Comparison of ENCODE assay signal across 8 cellular contexts in genomic region chr14:23631702-23632460, GRCh38. TPM values are rescaled to one million over a fixed set of nuclear protein-coding genes. Genes with fewer than 3 reads are reported as not detected.
DNase-seq lines count a peak whose midpoint lies in the region; ATAC-seq, FAIRE-seq and TF ChIP-seq lines count a peak whose summit lies in the region.

No MANE protein-coding gene starts in this region.

- peak; percentile 71 for FAIRE-seq in GM19239 (lab: Jason Lieb, UNC)

- H3F3A ChIP-seq in neural progenitor cell (ENCODE audit: low read depth), result no peaks in the 10 kb centered on the region

- no peak overlapping the region for H3K4me3 ChIP-seq in IMR-90 (ENCODE audit: insufficient read depth, low read depth, low read length)
- H3K4me3 ChIP-seq in fibroblast of the aortic adventitia (ENCODE audit: low read depth, low read length), result peak overlapping the region; percentile 2
- no peak overlapping the region for H3K4me3 ChIP-seq in neural progenitor cell

- H3K56ac ChIP-seq in IMR-90 (ENCODE audit: extremely low read depth, insufficient read depth, low read length), result no peak overlapping the region

- peak; percentile 95 for ATAC-seq in IMR-90 (ENCODE audit: low read depth)
- ATAC-seq in activated T-helper 17 cell treated with anti-CD3 and anti-CD28 coated beads, Interleukin-2, amount 50 U/mL, for 72 hours (replicated peaks), result peak; percentile 83
- peak; percentile 53 for ATAC-seq in stimulated activated naive CD8-positive, alpha-beta T cell treated with anti-CD3 and anti-CD28 coated beads, Interleukin-15, Interleukin-2, amounts not matched to agents 100 U/mL and 50 U/mL, for 24 hours

- no peaks in the 10 kb centered on the region for H3K9me3 ChIP-seq in IMR-90 (ENCODE audit: control insufficient read depth, insufficient read depth, low read length)
- H3K9me3 ChIP-seq in neural progenitor cell (ENCODE audit: low read depth), result no peaks in the 10 kb centered on the region

- no peaks in the 10 kb centered on the region for H3K79me2 ChIP-seq in neural progenitor cell (ENCODE audit: low read depth)

- H2BK120ac ChIP-seq in IMR-90 (ENCODE audit: low read depth, low read length), result no peak overlapping the region; the same call in 1 of the 2 replicates

- dilution Hi-C loops in IMR-90 (cut with HindIII; ENCODE audit: low sequenced_read_pairs, unreplicated experiment), result no loop called here

- no peak overlapping the region for H3K23ac ChIP-seq in IMR-90 (ENCODE audit: low read depth, low read length)

- TF ChIP-seq CTCF in IMR-90 (conservative IDR thresholded peaks at IDR 0.05; ENCODE audit: low read depth, low read length) (peak; percentile 85), fibroblast of the aortic adventitia (IDR thresholded peaks at IDR 0.05; ENCODE audit: insufficient read depth, low read length) (peak; percentile 96), neural progenitor cell (IDR thresholded peaks at IDR 0.05) (peak; percentile 98)

- H3K4ac ChIP-seq in IMR-90 (ENCODE audit: low read depth, low read length), result no peak overlapping the region

- H2BK15ac ChIP-seq in IMR-90 (ENCODE audit: low read depth, low read length), result no peak overlapping the region

- peak; percentile 91 for DNase-seq in AG20443 (ENCODE audit: low spot score)
- DNase-seq in GM19239 (ENCODE audit: insufficient read length, low spot score), result peak; percentile 77
- peak; percentile 75 for DNase-seq in IMR-90
- DNase-seq in RKO (ENCODE audit: low spot score), result peak; percentile 71
- peak; percentile 88 for DNase-seq in fibroblast of the aortic adventitia (ENCODE audit: low read depth)
- DNase-seq in neural progenitor cell (ENCODE audit: low spot score), result peak; percentile 84
- peak; percentile 81 for DNase-seq in stimulated activated naive CD8-positive, alpha-beta T cell treated with anti-CD3 and anti-CD28 coated beads, Interleukin-15, Interleukin-2, amounts not matched to agents 100 U/mL and 50 U/mL, for 24 hours

- BruUV-seq in IMR-90 (replicated peaks; lab: Mats Ljungman, UMichigan), result no TSS peak

- no peak overlapping the region for H4K91ac ChIP-seq in IMR-90 (ENCODE audit: insufficient read depth, low read depth, low read length)

- H3K4me2 ChIP-seq in IMR-90 (ENCODE audit: low read depth, low read length) (peak overlapping the region; percentile 28; the same call in 1 of the 2 replicates), neural progenitor cell (no peak overlapping the region)

- no peak overlapping the region for H4K8ac ChIP-seq in IMR-90 (ENCODE audit: low read depth in 2 of 2, low read length in 2 of 2)

- no peaks in the 10 kb centered on the region for H3K36me3 ChIP-seq in IMR-90 (ENCODE audit: control insufficient read depth, insufficient read depth, low read length)
- H3K36me3 ChIP-seq in neural progenitor cell, result no peaks in the 10 kb centered on the region

- no peaks in the 10 kb centered on the region for H3K79me1 ChIP-seq in IMR-90 (ENCODE audit: low read depth in 1 of 2, low read length in 2 of 2)

- POLR2A ChIA-PET in IMR-90 (lab: Charles Lee; ENCODE audit: unreplicated experiment), result no interaction called here

- no peak overlapping the region for H3K14ac ChIP-seq in IMR-90 (replicated peaks; ENCODE audit: low read depth, low read length)

- no CpG with 5 or more reads among the region's 8 CpGs for WGBS in IMR-90 (ENCODE audit: extremely low coverage in 2 of 2, insufficient read length in 1 of 2), 2 experiments

- H2AFZ ChIP-seq in IMR-90 (replicated peaks; ENCODE audit: low read length, poor library complexity), result peak overlapping the region; percentile 25
- H2AFZ ChIP-seq in neural progenitor cell (replicated peaks), result peak overlapping the region; percentile 87

- H2BK20ac ChIP-seq in IMR-90 (ENCODE audit: low read depth, low read length), result no peak overlapping the region

- H3K9ac ChIP-seq in IMR-90 (ENCODE audit: low read depth, low read length) (no peak overlapping the region; the same call in 1 of the 2 replicates), neural progenitor cell (no peak overlapping the region)

- intact Hi-C loops in IMR-90 (cut with micrococcal nuclease), result loop anchor here (1.0 to 5.0 kb wide), 5 partner anchors 43 to 320 kb away; partner anchors contain the start of gene DHRS4

- TF ChIP-seq POLR2A in IMR-90 (IDR thresholded peaks at IDR 0.05; ENCODE audit: low read depth, low read length), result no peak

- in situ Hi-C loops in IMR-90 (cut with MboI; ENCODE audit: low sequenced_read_pairs), result no loop called here

- no peaks in the 10 kb centered on the region for H3K36me3 Mint-ChIP-seq in activated T-helper 17 cell treated with anti-CD3 and anti-CD28 coated beads, Interleukin-2, amount 50 U/mL, for 72 hours (ENCODE audit: low read depth)
- H3K36me3 Mint-ChIP-seq in neural progenitor cell, result no peaks in the 10 kb centered on the region

- peak overlapping the region; percentile 5; the same call in 1 of the 2 replicates for H3K18ac ChIP-seq in IMR-90 (ENCODE audit: low read depth, low read length)

- CTCF ChIA-PET in IMR-90 (lab: Yijun Ruan, JAX), result interaction anchor here (0.6 to 2.2 kb wide), 15 partner anchors 9 to 299 kb away, joined by 3 to 14 read pairs (median 4); no protein-coding TSS in a partner anchor

- H3K27ac ChIP-seq in IMR-90 (ENCODE audit: insufficient read depth, low read length) (no peak overlapping the region; the same call in 1 of the 2 replicates), neural progenitor cell (no peak overlapping the region)

- H3K27me3 Mint-ChIP-seq in activated T-helper 17 cell treated with anti-CD3 and anti-CD28 coated beads, Interleukin-2, amount 50 U/mL, for 72 hours, result peaks cover 8% of the 10 kb centered on the region
- H3K27me3 Mint-ChIP-seq in neural progenitor cell (ENCODE audit: insufficient read depth, low read depth), result peaks cover 10% of the 10 kb centered on the region

- H3K4me1 Mint-ChIP-seq in activated T-helper 17 cell treated with anti-CD3 and anti-CD28 coated beads, Interleukin-2, amount 50 U/mL, for 72 hours, result peaks cover 6% of the 10 kb centered on the region
- peaks cover 9% of the 10 kb centered on the region for H3K4me1 Mint-ChIP-seq in neural progenitor cell

- peak overlapping the region; percentile 59 for H3K4me3 Mint-ChIP-seq in activated T-helper 17 cell treated with anti-CD3 and anti-CD28 coated beads, Interleukin-2, amount 50 U/mL, for 72 hours
- no peak overlapping the region for H3K4me3 Mint-ChIP-seq in neural progenitor cell

- no peak overlapping the region for H2AK5ac ChIP-seq in IMR-90 (ENCODE audit: low read depth, low read length)

- no peak overlapping the region for H2AK9ac ChIP-seq in IMR-90 (replicated peaks; ENCODE audit: low read depth, low read length, poor library complexity)

- no peak overlapping the region for H2BK5ac ChIP-seq in IMR-90 (ENCODE audit: low read depth, low read length, poor library complexity, severe bottlenecking)

- no peaks in the 10 kb centered on the region for H3K9me1 ChIP-seq in IMR-90 (ENCODE audit: insufficient read depth, low read length)

- H4K20me1 ChIP-seq in IMR-90 (ENCODE audit: insufficient read depth, low read length) (no peaks in the 10 kb centered on the region), neural progenitor cell (ENCODE audit: low read depth) (no peaks in the 10 kb centered on the region)

- peak overlapping the region; percentile 34 for H3K27ac Mint-ChIP-seq in activated T-helper 17 cell treated with anti-CD3 and anti-CD28 coated beads, Interleukin-2, amount 50 U/mL, for 72 hours
- peak overlapping the region; percentile 24 for H3K27ac Mint-ChIP-seq in neural progenitor cell

- no peaks in the 10 kb centered on the region for H3K9me3 Mint-ChIP-seq in activated T-helper 17 cell treated with anti-CD3 and anti-CD28 coated beads, Interleukin-2, amount 50 U/mL, for 72 hours
- H3K9me3 Mint-ChIP-seq in neural progenitor cell, result peaks cover 3% of the 10 kb centered on the region

- H4K5ac ChIP-seq in IMR-90 (ENCODE audit: low read depth, low read length), result peak overlapping the region; percentile 6; the same call in 1 of the 2 replicates

- H3K4me1 ChIP-seq in IMR-90 (ENCODE audit: control insufficient read depth, insufficient read depth, low read length) (peaks cover 2% of the 10 kb centered on the region; the same call in 1 of the 2 replicates), neural progenitor cell (no peaks in the 10 kb centered on the region)

- H3K27me3 ChIP-seq in IMR-90 (ENCODE audit: control insufficient read depth, insufficient read depth, low read length) (peaks cover 3% of the 10 kb centered on the region; the same call in 1 of the 2 replicates), neural progenitor cell (no peaks in the 10 kb centered on the region)

- peak; percentile 72 for TF ChIP-seq RAD21 in IMR-90 (IDR thresholded peaks at IDR 0.05; ENCODE audit: low read length)

TF ChIP-seq in IMR-90, 13 proteins besides CTCF, POLR2A, EP300 and RAD21:
- no peak for TF ChIP-seq RCOR1 (IDR thresholded peaks at IDR 0.05; ENCODE audit: insufficient replicate concordance, low read length)
- TF ChIP-seq SMC3 (IDR thresholded peaks at IDR 0.05; ENCODE audit: low read depth, low read length), result peak; percentile 54; the same call in 1 of the 2 replicates

RNA-seq across cellular contexts. Expression of gene DHRS2, which starts 4.3 kb away (rescaled TPM):
- under 0.01 and 0.18 TPM in 2 replicates for total RNA-seq in IMR-90 (2012; rRNA removed)
- polyA plus RNA-seq in IMR-90 (2012; rRNA removed), result 0.12 and 0.26 TPM in 2 replicates
- 0.15 and 0.27 TPM in 2 replicates for polyA plus RNA-seq in IMR-90 (2012; cell fraction: cytosol; rRNA removed)
- 0.29 and 0.40 TPM in 2 replicates for polyA plus RNA-seq in IMR-90 (2012; cell fraction: nucleus; rRNA removed; ENCODE audit: low replicate concordance)
- 10 to 100 TPM in 1 of 2 donors, 1 to 10 TPM in 1; 7.9 to 17.7 TPM for total RNA-seq in activated T-helper 17 cell treated with anti-CD3 and anti-CD28 coated beads, Interleukin-2, amount 50 U/mL, for 72 hours
- 1.1 TPM in 1 of 2 replicates, not detected in the other for total RNA-seq in fibroblast of the aortic adventitia (ENCODE audit: low replicate concordance)
- 0.59 and 2.8 TPM in 2 replicates for total RNA-seq in neural progenitor cell (ENCODE audit: low replicate concordance)

RNA-seq across cellular contexts. Expression of gene JPH4, which starts 53.3 kb away (rescaled TPM):
- not detected in 2 replicates for total RNA-seq in IMR-90 (2012; rRNA removed)
- not detected in 2 replicates for polyA plus RNA-seq in IMR-90 (2012; rRNA removed)
- not detected in 2 replicates for polyA plus RNA-seq in IMR-90 (2012; cell fraction: cytosol; rRNA removed)
- polyA plus RNA-seq in IMR-90 (2012; cell fraction: nucleus; rRNA removed; ENCODE audit: low replicate concordance), result not detected in 2 replicates
- not detected for total RNA-seq in activated T-helper 17 cell treated with anti-CD3 and anti-CD28 coated beads, Interleukin-2, amount 50 U/mL, for 72 hours
- total RNA-seq in fibroblast of the aortic adventitia (ENCODE audit: low replicate concordance), result not detected in 2 replicates
- total RNA-seq in neural progenitor cell (ENCODE audit: low replicate concordance), result 3.2 and 13.5 TPM in 2 replicates
